In the genomic region with DNA sequence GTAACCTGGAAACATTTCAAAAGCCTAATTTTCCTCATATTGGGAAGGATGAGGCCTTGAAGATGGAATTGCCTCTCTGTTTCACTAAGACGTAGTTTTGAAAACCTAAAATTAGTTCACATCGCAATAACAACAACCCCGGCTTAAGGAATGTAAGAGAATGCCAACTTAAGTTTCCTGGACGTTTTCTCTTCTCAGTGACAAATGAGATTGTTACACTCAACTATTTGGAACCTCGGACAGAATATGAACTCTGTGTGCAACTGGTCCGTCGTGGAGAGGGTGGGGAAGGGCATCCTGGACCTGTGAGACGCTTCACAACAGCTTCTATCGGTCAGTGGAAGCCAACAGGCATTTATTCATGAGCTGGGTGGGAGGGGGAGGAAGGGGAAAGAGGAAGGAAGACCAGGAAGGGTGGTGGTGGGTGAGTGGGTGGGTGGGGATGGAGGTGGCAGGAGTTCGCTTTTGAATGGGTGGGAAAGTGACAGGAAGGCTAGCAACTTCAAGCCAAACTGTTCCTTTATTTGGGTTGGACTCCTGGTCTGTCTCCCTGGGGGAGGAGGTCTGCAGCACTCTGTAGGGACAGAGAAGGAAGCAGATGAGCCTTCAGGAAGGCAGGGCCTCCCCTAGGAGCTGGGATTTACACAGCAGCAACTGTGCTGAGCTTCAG, we compare ENCODE assay signal across 21 cellular contexts.
DNase-seq lines count a peak whose midpoint lies in the region; ATAC-seq and TF ChIP-seq lines count a peak whose summit lies in the region.
"Had no signal": no experiment of that assay in that cellular context is flagged by ENCODE, and none has a peak within 500 bp of the region (broad histone marks: within the 10 kb centered on the region; RNA-seq: fewer than 3 reads in every experiment).

No MANE protein-coding gene starts in this region.

- H3K27ac ChIP-seq in right atrium auricular region (no peak overlapping the region), mesodermal cell (ENCODE audit: low read depth, low read length, severe bottlenecking) (peak overlapping the region; percentile 24)
- H3K27ac ChIP-seq: BLaER1, RWPE1 had no signal

- TF ChIP-seq CTCF in right atrium auricular region (IDR thresholded peaks at IDR 0.05) (no peak), fibroblast of pulmonary artery (IDR thresholded peaks at IDR 0.05; ENCODE audit: low read length, missing control alignments) (no peak)

- WGBS in mesodermal cell (ENCODE audit: insufficient coverage in 2 of 2), 2 experiments = 90 to 96% methylated on average over 7 to 10 of the region's 10 CpGs

- intact Hi-C loops in Right ventricle myocardium superior (cut with DNase I) = loop anchor here (10.0 kb wide), 1 partner anchor 158 kb away; no protein-coding TSS in a partner anchor

- peaks cover 0 to 11% of the 10 kb centered on the region in 2 donors for H3K4me1 ChIP-seq in right atrium auricular region
- H3K4me1 ChIP-seq in mesodermal cell (ENCODE audit: control insufficient read depth, insufficient read depth, low read length, poor library complexity, severe bottlenecking) = peaks cover 22% of the 10 kb centered on the region
- H3K4me1 ChIP-seq: BLaER1 had no signal

- H3K9me3 ChIP-seq in right atrium auricular region (no peaks in the 10 kb centered on the region), mesodermal cell (ENCODE audit: control insufficient read depth, low read length) (no peaks in the 10 kb centered on the region)
- H3K9me3 ChIP-seq: BLaER1 had no signal

- H3K4me3 ChIP-seq in right atrium auricular region (no peak overlapping the region), fibroblast of pulmonary artery (replicated peaks; ENCODE audit: low read depth, low read length) (no peak overlapping the region), mesodermal cell (ENCODE audit: extremely low read depth, insufficient read depth, low read length, poor library complexity, severe bottlenecking) (no peak overlapping the region)
- H3K4me3 ChIP-seq: BLaER1 had no signal

- DNase-seq in Right ventricle myocardium superior (peak; percentile 42), right atrium auricular region (ENCODE audit: low spot score) (no peak), fibroblast of pulmonary artery (ENCODE audit: low read depth) (peak; percentile 38), G401 (ENCODE audit: low spot score) (no peak), SW 1271 (lab: John Stamatoyannopoulos, UW) (no peak), EL (no peak)
- DNase-seq: activated gamma-delta T cell; endodermal cell; foreskin fibroblast; Karpas-422; kidney glomerular epithelial cell; NCI-H1105; NCI-H2081 treated with DMSO at 0.1 percent for 48 hours; NCI-H510A; stimulated activated CD4-positive, alpha-beta T cell treated with anti-CD3 and anti-CD28 coated beads, Interleukin-2, amount 100 ng/mL, for 24 hours; stimulated activated naive CD4-positive, alpha-beta T cell treated with Interleukin-2 at 50 U/mL for 16 hours; trophoblast cell had no signal

- no peaks in the 10 kb centered on the region for H3K27me3 ChIP-seq in right atrium auricular region
- H3K27me3 ChIP-seq: BLaER1 had no signal

- H3K36me3 ChIP-seq in right atrium auricular region = no peaks in the 10 kb centered on the region
- H3K36me3 ChIP-seq in mesodermal cell (ENCODE audit: control insufficient read depth, insufficient read depth, low read length) = peaks cover 74% of the 10 kb centered on the region
- H3K36me3 ChIP-seq: BLaER1 had no signal

- ATAC-seq in Right ventricle myocardium superior (ENCODE audit: poor library complexity) (peak; percentile 55), HG02885 (IDR thresholded peaks at IDR 0.05; ENCODE audit: poor library complexity, unreplicated experiment) (no peak)

- in situ Hi-C loops in G401 (cut with HindIII; ENCODE audit: low sequenced_read_pairs) = no loop called here

Comparison
In these comparisons a context has a peak if more than half of its experiments do, and no peak if none do; other contexts are left out.
1. DNase-seq: peak in Right ventricle myocardium superior (single experiment) and fibroblast of pulmonary artery (single experiment); none in right atrium auricular region (single experiment), G401 (single experiment), SW 1271 (0 of 2) and EL (single experiment).